Comparison of ENCODE assay signal across 11 cellular contexts in genomic region chr18:58221060-58221725, GRCh38.
DNase-seq lines count a peak whose midpoint lies in the region; ATAC-seq, FAIRE-seq and TF ChIP-seq lines count a peak whose summit lies in the region.
"Had no signal": no experiment of that assay in that cellular context is flagged by ENCODE, and none has a peak within 500 bp of the region (broad histone marks: within the 10 kb centered on the region; RNA-seq: fewer than 3 reads in every experiment).

No MANE protein-coding gene starts in this region.

- peaks cover 23% of the 10 kb centered on the region for H4K20me1 ChIP-seq in HepG2 (ENCODE audit: insufficient read depth, low read length)

- no peaks in the 10 kb centered on the region for H3K27me3 ChIP-seq in HepG2 (ENCODE audit: control insufficient read depth in 1 of 2, insufficient read depth in 2 of 2, low read length in 2 of 2)
- H3K27me3 ChIP-seq in right lobe of liver = no peaks in the 10 kb centered on the region
- H3K27me3 ChIP-seq in body of pancreas = no peaks in the 10 kb centered on the region
- H3K27me3 ChIP-seq in vagina = no peaks in the 10 kb centered on the region

- no peak for TF ChIP-seq EP300 in HepG2 (IDR thresholded peaks at IDR 0.05; ENCODE audit: low read depth in 2 of 2, low read length in 2 of 2)
- TF ChIP-seq EP300 in HepG2 (CRISPR knock-in tag; IDR thresholded peaks at IDR 0.05; ENCODE audit: borderline replicate concordance) = no peak

- no peak for TF ChIP-seq RAD21 in HepG2 (CRISPR knock-in tag; IDR thresholded peaks at IDR 0.05)

- H3K36me3 ChIP-seq in HepG2 (replicated peaks in 1 of 2; ENCODE audit: control insufficient read depth in 1 of 2, insufficient read depth in 2 of 2, low read length in 2 of 2) (0 out of 5 replicates have a peak, but pooled peaks cover 0 to 2% of the 10 kb centered on the region in 2 experiments), right lobe of liver (no peaks in the 10 kb centered on the region), body of pancreas (replicated peaks in 1 of 2; ENCODE audit: insufficient read depth in 1 of 2, low read depth in 2 of 2) (no peaks in the 10 kb centered on the region), kidney (ENCODE audit: control insufficient read depth in 1 of 2, insufficient read depth in 2 of 2, low read length in 2 of 2) (no peaks in the 10 kb centered on the region), vagina (no peaks in the 10 kb centered on the region)

- TF ChIP-seq CTCF in HepG2 (CRISPR knock-in tag; IDR thresholded peaks at IDR 0.05) = no peak
- TF ChIP-seq CTCF in right lobe of liver (IDR thresholded peaks at IDR 0.05) = no peak
- peak in 1 of 7 experiments; percentile 7 for TF ChIP-seq CTCF in body of pancreas (IDR thresholded peaks at IDR 0.05)
- no peak for TF ChIP-seq CTCF in kidney (IDR thresholded peaks at IDR 0.05; ENCODE audit: borderline replicate concordance, extremely low read depth, insufficient read depth)
- TF ChIP-seq CTCF in vagina (IDR thresholded peaks at IDR 0.05) = no peak
- no peak for TF ChIP-seq CTCF in GM13977 (IDR thresholded peaks at IDR 0.05; ENCODE audit: extremely low read depth, insufficient read depth, missing control alignments)

- CTCF ChIA-PET in HepG2 (lab: Yijun Ruan, JAX; ENCODE audit: low intra/inter-chr PET ratio, low total read pairs) = no interaction called here

- intact Hi-C loops in HepG2 (cut with micrococcal nuclease; ENCODE audit: unreplicated experiment) (no loop called here), right lobe of liver (cut with DNase I) (no loop called here), body of pancreas (cut with DNase I) (no loop called here), kidney (cut with DNase I) (no loop called here), vagina (cut with DNase I) (no loop called here)

- in situ Hi-C loops in HepG2 (cut with HindIII; ENCODE audit: extremely low pct_ligation_motif_present, low pct_unique_long_range_greater_than_20kb) (no loop called here), GM13977 (cut with MboI; ENCODE audit: low pct_unique_long_range_greater_than_20kb, low sequenced_read_pairs, unreplicated experiment) (no loop called here)

- 6% methylated on average over 6 of the region's 12 CpGs for WGBS in HepG2 (ENCODE audit: low lambda C conversion rate)
- WGBS in right lobe of liver (ENCODE audit: insufficient coverage, low coverage, low lambda C conversion rate, missing lambda C conversion rate) = 94% methylated on average over 7 of the region's 12 CpGs
- 67 to 69% methylated on average over 12 of the region's 12 CpGs for WGBS in body of pancreas, 2 donors

- H3K27ac ChIP-seq in HepG2 (ENCODE audit: extremely low read length, insufficient read depth, low read length) = peak overlapping the region; percentile 67
- no peak overlapping the region for H3K27ac ChIP-seq in right lobe of liver
- peak overlapping the region; percentile 52 to 99 (median 98) for H3K27ac ChIP-seq in body of pancreas
- peak overlapping the region; percentile 81 to 97 for H3K27ac ChIP-seq in kidney (ENCODE audit: low read depth in 2 of 2, low read length in 2 of 2)
- peak overlapping the region; percentile 7 for H3K27ac ChIP-seq in vagina
- H3K27ac ChIP-seq: KMS-11 had no signal

- POLR2A ChIA-PET in HepG2 (lab: Yijun Ruan, JAX) = interaction anchor here (0.9 to 1.6 kb wide), 8 partner anchors 14 to 385 kb away, joined by 3 to 8 read pairs (median 3); no protein-coding TSS in a partner anchor

- H3K4me3 ChIP-seq in HepG2 (replicated peaks in 1 of 3; ENCODE audit: insufficient read depth in 1 of 3, low read depth in 2 of 3, low read length in 3 of 3) = peak overlapping the region; percentile 56 to 96 (median 75)
- H3K4me3 ChIP-seq in right lobe of liver = no peak overlapping the region
- no peak overlapping the region for H3K4me3 ChIP-seq in body of pancreas
- peak overlapping the region; percentile 50 to 51 for H3K4me3 ChIP-seq in kidney (ENCODE audit: low read length in 2 of 2)
- peak overlapping the region in 1 of 2 donors; percentile 24 for H3K4me3 ChIP-seq in vagina

- H3K9ac ChIP-seq in HepG2 (ENCODE audit: insufficient read depth, low read depth, low read length) = peak overlapping the region; percentile 76
- peak overlapping the region; percentile 49 to 62 for H3K9ac ChIP-seq in kidney (ENCODE audit: low read length in 2 of 2)
- H3K9ac ChIP-seq: KMS-11 had no signal

- BruUV-seq in HepG2 (replicated peaks; lab: Mats Ljungman, UMichigan) = no TSS peak

- peaks cover 49% of the 10 kb centered on the region for H3K79me2 ChIP-seq in HepG2 (ENCODE audit: insufficient read depth, low read length)

- ATAC-seq in HepG2 (peak; percentile 77), right lobe of liver (no peak), body of pancreas (peak; percentile 57), GM19035 (IDR thresholded peaks at IDR 0.05; ENCODE audit: unreplicated experiment) (no peak), GM21515 (IDR thresholded peaks at IDR 0.05; ENCODE audit: unreplicated experiment) (no peak)

- FAIRE-seq in HepG2 (lab: Jason Lieb, UNC) (peak; percentile 8), kidney (lab: Jason Lieb, UNC) (no peak)
- FAIRE-seq: endometrium, GM19239 had no signal

- H2AFZ ChIP-seq in HepG2 (ENCODE audit: low read length) = no peak overlapping the region

- H3K9me3 ChIP-seq in HepG2 (ENCODE audit: low read length) (no peaks in the 10 kb centered on the region), right lobe of liver (no peaks in the 10 kb centered on the region), body of pancreas (no peaks in the 10 kb centered on the region), kidney (ENCODE audit: control insufficient read depth in 1 of 2, low read length in 2 of 2) (no peaks in the 10 kb centered on the region), vagina (no peaks in the 10 kb centered on the region)

- peaks cover 32% of the 10 kb centered on the region for H3K4me1 ChIP-seq in HepG2 (ENCODE audit: insufficient read depth, low read length)
- H3K4me1 ChIP-seq in right lobe of liver = peaks cover 0 to 31% (median 12%) of the 10 kb centered on the region in 4 donors
- peaks cover 40% of the 10 kb centered on the region for H3K4me1 ChIP-seq in body of pancreas
- H3K4me1 ChIP-seq in kidney (ENCODE audit: control insufficient read depth in 1 of 2, insufficient read depth in 1 of 2, low read depth in 1 of 2, low read length in 2 of 2) = peaks cover 25 to 62% of the 10 kb centered on the region in 2 donors
- H3K4me1 ChIP-seq in vagina = peaks cover 31% of the 10 kb centered on the region

- H3K4me2 ChIP-seq in HepG2 (ENCODE audit: low read depth, low read length) = peak overlapping the region; percentile 77
- H3K4me2 ChIP-seq: KMS-11 had no signal

- TF ChIP-seq POLR2A in HepG2 (IDR thresholded peaks at IDR 0.05; ENCODE audit: insufficient read depth in 1 of 2, low read depth in 2 of 2, low read length in 2 of 2) = peak; percentile 74 to 75
- no peak for TF ChIP-seq POLR2A in right lobe of liver (IDR thresholded peaks at IDR 0.05)
- TF ChIP-seq POLR2A in body of pancreas (IDR thresholded peaks at IDR 0.05) = peak; percentile 44 to 91 (median 78)
- TF ChIP-seq POLR2A in vagina (IDR thresholded peaks at IDR 0.05) = no peak

- DNase-seq in HepG2 (ENCODE audit: low spot score) (peak; percentile 81), right lobe of liver (no peak), body of pancreas (peak; percentile 64 to 80 (median 73)), kidney (no peak), vagina (ENCODE audit: extremely low spot score in 2 of 2) (no peak), GM13977 (ENCODE audit: low spot score) (no peak)

TF ChIP-seq in HepG2, 621 proteins besides CTCF, POLR2A, EP300 and RAD21 (continues in another document):
- TF ChIP-seq ZNF503 (CRISPR knock-in tag; IDR thresholded peaks at IDR 0.05) = no peak
- no peak for TF ChIP-seq SMAD1 (CRISPR knock-in tag; IDR thresholded peaks at IDR 0.05; ENCODE audit: borderline replicate concordance, low read depth)
- no peak for TF ChIP-seq ZNF781 (CRISPR knock-in tag; IDR thresholded peaks at IDR 0.05; ENCODE audit: borderline replicate concordance, not compliant biosample characterization)
- no peak for TF ChIP-seq ZNF343 (CRISPR knock-in tag; IDR thresholded peaks at IDR 0.05)
- no peak for TF ChIP-seq ZBTB43 (CRISPR knock-in tag; conservative IDR thresholded peaks at IDR 0.05)
- TF ChIP-seq NR2F1 (CRISPR knock-in tag; IDR thresholded peaks at IDR 0.05) = no peak
- no peak for TF ChIP-seq ZSCAN12 (CRISPR knock-in tag; IDR thresholded peaks at IDR 0.05)

Comparison
In these comparisons a context has a peak if more than half of its experiments do, and no peak if none do; other contexts are left out.
1. ATAC-seq: peak in HepG2 (single experiment) and body of pancreas (single experiment); none in right lobe of liver (0 of 4), GM19035 (single experiment) and GM21515 (single experiment).
2. DNase-seq: peak in HepG2 (single experiment) and body of pancreas (4 of 4); none in right lobe of liver (0 of 3), kidney (single experiment), vagina (0 of 2) and GM13977 (single experiment).
3. H3K27ac ChIP-seq: peak in HepG2 (single experiment), body of pancreas (4 of 4), kidney (2 of 2) and vagina (single experiment); none in right lobe of liver (0 of 3).
4. H3K4me3 ChIP-seq: peak in HepG2 (3 of 3) and kidney (2 of 2); none in right lobe of liver (0 of 3) and body of pancreas (0 of 2).
5. POLR2A ChIP-seq: peak in HepG2 (2 of 2) and body of pancreas (3 of 3); none in right lobe of liver (single experiment) and vagina (0 of 2).